Comparison of ENCODE assay signal across 15 cellular contexts in the genomic region with DNA sequence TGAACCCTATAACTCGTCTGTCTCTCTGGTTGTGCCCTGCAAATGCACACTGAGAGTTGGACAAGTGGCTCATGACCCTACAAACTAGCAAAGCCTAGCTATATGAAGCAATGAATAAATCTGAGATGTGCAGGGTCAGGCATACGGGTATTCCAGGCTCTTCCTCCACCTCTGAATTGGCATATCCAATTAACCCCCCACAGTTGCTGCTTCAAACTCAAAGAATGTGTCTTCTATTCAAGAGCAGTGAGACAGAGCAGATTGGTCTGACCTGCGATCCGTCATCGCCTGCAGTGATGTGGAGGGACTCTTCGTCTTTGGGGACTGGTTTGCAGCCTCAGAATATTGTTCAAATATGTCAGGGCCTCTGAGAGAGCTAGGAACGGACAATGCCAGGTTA. TPM values are rescaled to one million over a fixed set of nuclear protein-coding genes. Genes with fewer than 3 reads are reported as not detected.
DNase-seq lines count a peak whose midpoint lies in the region; ATAC-seq and TF ChIP-seq lines count a peak whose summit lies in the region.
"Had no signal": no experiment of that assay in that cellular context is flagged by ENCODE, and none has a peak within 500 bp of the region (broad histone marks: within the 10 kb centered on the region; RNA-seq: fewer than 3 reads in every experiment).

No MANE protein-coding gene starts in this region.

- H3K27me3 Mint-ChIP-seq in H9 (ENCODE audit: low read depth) = peaks cover 77% of the 10 kb centered on the region
- H3K27me3 Mint-ChIP-seq in brain = peaks cover 3% of the 10 kb centered on the region
- no peaks in the 10 kb centered on the region for H3K27me3 Mint-ChIP-seq in neural crest cell (ENCODE audit: low read depth)

- H2BK12ac ChIP-seq in H9 (ENCODE audit: insufficient read length, low read depth, low read length) = no peak overlapping the region

- H3K56ac ChIP-seq in H9 (ENCODE audit: insufficient read length, low read depth, low read length) = no peak overlapping the region

- H3K9ac ChIP-seq in H9 (ENCODE audit: extremely low read depth, insufficient read length, low read length) (no peak overlapping the region), iPS-15b (ENCODE audit: low read depth, low read length) (no peak overlapping the region)

- H3K27ac ChIP-seq in H9 (ENCODE audit: insufficient read length, low read depth, low read length) = no peak overlapping the region
- H3K27ac ChIP-seq: RWPE1, SJCRH30 had no signal

- TF ChIP-seq CTCF in H9 (conservative IDR thresholded peaks at IDR 0.05) (no peak), brain (conservative IDR thresholded peaks at IDR 0.05) (no peak), neural crest cell (conservative IDR thresholded peaks at IDR 0.05) (no peak)

- no peak overlapping the region for H2AFZ ChIP-seq in H9 (ENCODE audit: low read length)

- no CpG with 5 or more reads among the region's 7 CpGs for WGBS in H9 (ENCODE audit: extremely low coverage, insufficient read length, low lambda C conversion rate)

- H4K20me1 ChIP-seq in H9 (ENCODE audit: control insufficient read depth, insufficient read depth, insufficient read length) = no peaks in the 10 kb centered on the region

- no peaks in the 10 kb centered on the region for H3K9me3 ChIP-seq in H9 (ENCODE audit: control insufficient read depth, low read depth, low read length)
- no peaks in the 10 kb centered on the region for H3K9me3 ChIP-seq in iPS-15b (ENCODE audit: control insufficient read depth, insufficient read depth, low read length)
- H3K9me3 ChIP-seq: SJCRH30 had no signal

- no peak overlapping the region for H2BK120ac ChIP-seq in H9 (ENCODE audit: low read depth, low read length, poor library complexity, severe bottlenecking)

- no peaks in the 10 kb centered on the region for H3K79me1 ChIP-seq in H9 (ENCODE audit: insufficient read depth, low read depth, low read length, poor library complexity, severe bottlenecking)

- H3K4ac ChIP-seq in H9 (ENCODE audit: low read depth, low read length) = no peak overlapping the region

- H2BK20ac ChIP-seq in H9 (ENCODE audit: low read depth, low read length, poor library complexity, severe bottlenecking) = no peak overlapping the region

- H3K36me3 Mint-ChIP-seq in H9 (ENCODE audit: insufficient read depth in 1 of 3, low read depth in 3 of 3) (peaks cover 0 to 2% (median 0%) of the 10 kb centered on the region in 3 experiments; a peak in 2 of 7 replicates), brain (peaks cover 17% of the 10 kb centered on the region), neural crest cell (ENCODE audit: low read depth) (no peaks in the 10 kb centered on the region)

- H3K4me1 Mint-ChIP-seq in H9 (peaks cover 58 to 67% of the 10 kb centered on the region in 2 experiments), brain (peaks cover 59% of the 10 kb centered on the region), neural crest cell (peaks cover 59% of the 10 kb centered on the region)

- peaks cover 7% of the 10 kb centered on the region; the same call in 1 of the 2 replicates for H3K27me3 ChIP-seq in H9 (ENCODE audit: insufficient read depth, low read length)
- H3K27me3 ChIP-seq in iPS-15b (ENCODE audit: control insufficient read depth, insufficient read depth, low read length) = peaks cover 27% of the 10 kb centered on the region

- H3K79me2 ChIP-seq in H9 (ENCODE audit: insufficient read depth, low read length) = no peaks in the 10 kb centered on the region

- H2BK5ac ChIP-seq in H9 (ENCODE audit: insufficient read length, low read length) = no peak overlapping the region

- H2AK5ac ChIP-seq in H9 (ENCODE audit: insufficient read length, low read length) = no peak overlapping the region

- H3T11ph ChIP-seq in H9 (ENCODE audit: low read length) = no peak overlapping the region

- H3K9me3 Mint-ChIP-seq in H9 (peaks cover 0 to 2% of the 10 kb centered on the region in 2 experiments; a peak in 1 of 5 replicates), brain (no peaks in the 10 kb centered on the region), neural crest cell (peaks cover 2% of the 10 kb centered on the region)

- no peaks in the 10 kb centered on the region for H3K36me3 ChIP-seq in iPS-15b (ENCODE audit: control insufficient read depth, insufficient read depth, low read length)
- H3K36me3 ChIP-seq: SJCRH30 had no signal

- H3K23me2 ChIP-seq in H9 (ENCODE audit: insufficient read length, low read depth, low read length, poor library complexity, severe bottlenecking) = no peaks in the 10 kb centered on the region

- H4K5ac ChIP-seq in H9 (ENCODE audit: insufficient read length, low read depth, low read length) = no peak overlapping the region

- no peak overlapping the region for H3K14ac ChIP-seq in H9 (ENCODE audit: insufficient read depth, low read length)

- H3K4me1 ChIP-seq in H9 (ENCODE audit: insufficient read depth, low read length) = peaks cover 36% of the 10 kb centered on the region; the same call in 1 of the 2 replicates
- peaks cover 42% of the 10 kb centered on the region for H3K4me1 ChIP-seq in iPS-15b (ENCODE audit: control insufficient read depth, insufficient read depth, low read length)
- H3K4me1 ChIP-seq: SJCRH30 had no signal

- peak overlapping the region; percentile 46 to 75 for H3K4me3 Mint-ChIP-seq in H9
- peak overlapping the region; percentile 52 to 75 (median 68) for H3K4me3 Mint-ChIP-seq in brain
- peak overlapping the region; percentile 6 for H3K4me3 Mint-ChIP-seq in neural crest cell

- H3K27ac Mint-ChIP-seq in H9 (peak overlapping the region in 2 of 3 experiments; percentile 44 to 91; a peak in 6 of 7 replicates), brain (peak overlapping the region; percentile 67 to 97 (median 89)), neural crest cell (ENCODE audit: unreplicated experiment) (peak overlapping the region; percentile 0)

- H3K4me2 ChIP-seq in H9 (ENCODE audit: insufficient read depth, insufficient read length, low read length) = peak overlapping the region; percentile 25

- no peak overlapping the region for H4K8ac ChIP-seq in H9 (replicated peaks; ENCODE audit: insufficient read length, low read depth, low read length)

- ATAC-seq in left ventricle myocardium superior = no peak
- ATAC-seq: PC-3 had no signal

- no peak overlapping the region for H3K18ac ChIP-seq in H9 (ENCODE audit: insufficient read length, low read depth, low read length)

- H3K4me3 ChIP-seq in iPS-15b (ENCODE audit: low read depth, low read length) = peak overlapping the region; percentile 1
- H3K4me3 ChIP-seq: SJCRH30 had no signal

- no peak overlapping the region for H4K91ac ChIP-seq in H9 (ENCODE audit: insufficient read length, low read depth, low read length)

- no peak overlapping the region for H3K23ac ChIP-seq in H9 (ENCODE audit: insufficient read length, low read depth, low read length)

- no peak overlapping the region for H2BK15ac ChIP-seq in H9 (ENCODE audit: low read depth, low read length)

- DNase-seq in H9 (peak; percentile 54), neural crest cell (ENCODE audit: low read depth, low spot score) (no peak), NCI-H1092 (lab: John Stamatoyannopoulos, UW) (no peak), left ventricle myocardium superior (no peak), NCI-H2107 treated with DMSO at 0.1 percent for 48 hours (lab: John Stamatoyannopoulos, UW; ENCODE audit: unreplicated experiment) (no peak)
- DNase-seq: NCI-H1092 treated with DMSO at 0.1 percent for 48 hours, NCI-H2081 treated with DMSO at 0.1 percent for 48 hours, NCI-H748 treated with DMSO at 0.1 percent for 48 hours, PC-3, SJCRH30 had no signal

- intact Hi-C loops in left ventricle myocardium superior (cut with micrococcal nuclease) = no loop called here

RNA-seq across cellular contexts. Expression of a gene that starts 59.8 kb away (rescaled TPM):
- total RNA-seq in H9 (2021) (0.35 and 0.42 TPM in 2 replicates), neural crest cell (0.98 and 1.0 TPM in 2 replicates), left ventricle myocardium superior (not detected)
- 10.8 TPM for polyA plus RNA-seq in brain (ENCODE audit: insufficient read depth, low read depth, low replicate concordance)
- total RNA-seq: A673, MCF 10A, PC-3, SJCRH30 had no signal

Comparison
In these comparisons a context has a peak if more than half of its experiments do, and no peak if none do; other contexts are left out.
1. H3K27ac Mint-ChIP-seq: peak in every context shown above with its lines; median percentile 89 in brain; 68 in H9; 0 in neural crest cell.
2. H3K4me3 Mint-ChIP-seq: peak in every context shown above with its lines; median percentile 68 in brain; 60 in H9; 6 in neural crest cell.